In the genomic region with DNA sequence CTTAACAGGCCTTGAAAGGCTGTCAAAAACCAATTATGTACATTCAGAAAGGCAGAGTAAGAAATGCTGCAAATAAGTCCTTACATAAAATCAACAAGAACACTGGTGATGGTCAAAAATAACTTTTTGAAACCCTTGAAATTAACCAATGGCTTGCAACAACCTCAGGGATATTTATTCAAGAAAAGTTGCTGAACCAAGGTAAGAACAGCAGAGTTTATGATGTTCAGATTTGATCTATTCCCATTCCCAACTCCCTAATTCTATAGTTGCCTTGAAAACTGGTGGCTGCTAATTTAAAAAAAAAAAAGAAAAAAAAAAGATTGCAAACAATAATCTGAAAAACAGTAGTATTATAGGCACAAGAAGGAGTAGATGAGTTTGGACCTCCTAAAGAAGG, we compare ENCODE assay signal across 23 cellular contexts.
"Had no signal": no experiment of that assay in that cellular context is flagged by ENCODE, and none has a peak within 500 bp of the region (broad histone marks: within the 10 kb centered on the region; RNA-seq: fewer than 3 reads in every experiment).

No MANE protein-coding gene starts in this region.

- H3K36me3 ChIP-seq: colonic mucosa, esophagus muscularis mucosa, esophagus squamous epithelium, gastrocnemius medialis, gastroesophageal sphincter, heart left ventricle, heart right ventricle had no signal

- H3K4me3 ChIP-seq: colonic mucosa, coronary artery, dorsolateral prefrontal cortex, esophagus muscularis mucosa, esophagus squamous epithelium, gastrocnemius medialis, gastroesophageal sphincter, heart left ventricle, heart right ventricle had no signal

- H3K9me3 ChIP-seq: colonic mucosa, esophagus muscularis mucosa, gastrocnemius medialis, gastroesophageal sphincter had no signal

- DNase-seq: colonic mucosa; cortex of kidney; dermis blood vessel endothelial cell; dorsolateral prefrontal cortex; effector CD4-positive, alpha-beta T cell; effector CD8-positive, alpha-beta T cell; effector memory CD4-positive, alpha-beta T cell; effector memory CD8-positive, alpha-beta T cell; endodermal cell; erythroblast; esophagus squamous epithelium; foreskin fibroblast; foreskin keratinocyte; foreskin melanocyte; gastrocnemius medialis; glutamatergic neuron; head of caudate nucleus; heart left ventricle; heart right ventricle had no signal

- H3K27me3 ChIP-seq: colonic mucosa, dorsolateral prefrontal cortex, esophagus muscularis mucosa, esophagus squamous epithelium, foreskin keratinocyte, gastrocnemius medialis, gastroesophageal sphincter, heart left ventricle, heart right ventricle had no signal

- H3K4me1 ChIP-seq: colonic mucosa, esophagus muscularis mucosa, esophagus squamous epithelium, foreskin keratinocyte, gastrocnemius medialis, gastroesophageal sphincter, heart left ventricle, heart right ventricle had no signal

- H3K27ac ChIP-seq: colonic mucosa, coronary artery, dorsolateral prefrontal cortex, epithelial cell of prostate, esophagus muscularis mucosa, esophagus squamous epithelium, foreskin keratinocyte, gastrocnemius medialis, gastroesophageal sphincter, heart left ventricle, heart right ventricle had no signal
